ENCODE assay signal across 11 cellular contexts in the genomic region with DNA sequence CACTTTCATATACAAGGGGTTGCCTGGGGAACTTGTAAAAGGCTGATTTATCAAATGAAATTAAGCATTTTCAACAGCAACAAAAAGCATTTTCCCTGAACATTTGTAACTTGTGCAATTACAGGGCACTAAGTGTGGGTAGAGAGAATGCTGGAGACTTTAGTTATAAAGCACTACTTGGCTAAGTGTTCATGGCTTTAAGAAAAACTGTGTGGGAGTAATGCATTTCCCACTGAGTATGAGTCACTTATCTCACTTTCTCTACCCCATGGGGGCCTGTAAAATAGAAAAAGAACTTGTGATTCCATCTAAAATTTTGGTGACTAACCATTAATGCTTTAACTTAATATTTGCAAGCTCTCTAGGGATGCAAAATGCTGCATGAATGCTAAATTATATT.
DNase-seq lines count a peak whose midpoint lies in the region; ATAC-seq and TF ChIP-seq lines count a peak whose summit lies in the region.
"Had no signal": no experiment of that assay in that cellular context is flagged by ENCODE, and none has a peak within 500 bp of the region (broad histone marks: within the 10 kb centered on the region; RNA-seq: fewer than 3 reads in every experiment).

No MANE protein-coding gene starts in this region.

- TF ChIP-seq CTCF in A673 (conservative IDR thresholded peaks at IDR 0.05; ENCODE audit: low read depth, low read length) (no peak), fibroblast of mammary gland (conservative IDR thresholded peaks at IDR 0.05; ENCODE audit: control insufficient read depth, insufficient read depth, low read depth, low read length) (no peak), glutamatergic neuron (IDR thresholded peaks at IDR 0.05; ENCODE audit: partially characterized antibody, unreplicated experiment) (no peak)

- no peak overlapping the region for H3K4me3 ChIP-seq in A673 (ENCODE audit: low read depth, low read length, poor library complexity, severe bottlenecking)
- H3K4me3 ChIP-seq in fibroblast of mammary gland (ENCODE audit: control insufficient read depth, low read depth, low read length) = no peak overlapping the region
- H3K4me3 ChIP-seq: left ventricle myocardium inferior had no signal

- CTCF ChIA-PET in A673 (lab: Charles Lee) = no interaction called here

- DNase-seq in A673 (ENCODE audit: low spot score) (peak; percentile 95), fibroblast of mammary gland (ENCODE audit: low read depth) (peak; percentile 75), glutamatergic neuron (no peak), NCI-H2171 treated with DMSO at 0.1 percent for 48 hours (lab: John Stamatoyannopoulos, UW) (no peak), Right ventricle myocardium superior (no peak), DMS79 treated with DMSO at 0.1 percent for 48 hours (lab: John Stamatoyannopoulos, UW) (no peak)
- DNase-seq: activated CD4-positive, alpha-beta T cell treated with anti-CD3 and anti-CD28 coated beads, Interleukin-2, amount 50 U/mL, for 4 hours; left ventricle myocardium inferior; NCI-H2029 treated with DMSO at 0.1 percent for 48 hours had no signal

- ATAC-seq in GM19023 (IDR thresholded peaks at IDR 0.05; ENCODE audit: unreplicated experiment) (peak; percentile 53), HG03432 (IDR thresholded peaks at IDR 0.05; ENCODE audit: unreplicated experiment) (peak; percentile 66), Right ventricle myocardium superior (ENCODE audit: poor library complexity) (no peak)

- no peak overlapping the region for H3K4me3 Mint-ChIP-seq in glutamatergic neuron (ENCODE audit: unreplicated experiment)

- no peaks in the 10 kb centered on the region for H3K9me3 Mint-ChIP-seq in glutamatergic neuron (ENCODE audit: unreplicated experiment)

- intact Hi-C loops in A673 (cut with micrococcal nuclease; ENCODE audit: unreplicated experiment) (no loop called here), Right ventricle myocardium superior (cut with DNase I) (no loop called here)

- peaks cover 16% of the 10 kb centered on the region for H3K4me1 ChIP-seq in A673 (ENCODE audit: insufficient read depth, low read length, poor library complexity, severe bottlenecking)
- H3K4me1 ChIP-seq: left ventricle myocardium inferior had no signal

- no peaks in the 10 kb centered on the region for H3K36me3 Mint-ChIP-seq in glutamatergic neuron (ENCODE audit: unreplicated experiment)

- POLR2A ChIA-PET in A673 (lab: Charles Lee; ENCODE audit: low non-redundant PET) = no interaction called here

- no TSS peak for BruUV-seq in A673 (replicated peaks; lab: Mats Ljungman, UMichigan)

- H3K36me3 ChIP-seq in A673 (ENCODE audit: insufficient read depth, low read length, poor library complexity, severe bottlenecking) = no peaks in the 10 kb centered on the region
- H3K36me3 ChIP-seq: left ventricle myocardium inferior had no signal

- H3K27ac Mint-ChIP-seq in glutamatergic neuron (ENCODE audit: unreplicated experiment) = no peak overlapping the region

- H3K9me3 ChIP-seq in A673 (ENCODE audit: low read depth, low read length, poor library complexity, severe bottlenecking) = peaks cover 10% of the 10 kb centered on the region

- peaks cover 4% of the 10 kb centered on the region for H3K4me1 Mint-ChIP-seq in glutamatergic neuron (ENCODE audit: low read depth, unreplicated experiment)

- H3K27me3 Mint-ChIP-seq in glutamatergic neuron (ENCODE audit: unreplicated experiment) = no peaks in the 10 kb centered on the region

- no peak overlapping the region for H3K27ac ChIP-seq in A673 (ENCODE audit: low read depth, low read length, poor library complexity, severe bottlenecking)
- H3K27ac ChIP-seq: left ventricle myocardium inferior had no signal

- no peaks in the 10 kb centered on the region for H3K27me3 ChIP-seq in A673 (replicated peaks; ENCODE audit: insufficient read depth, low read depth, low read length, poor library complexity)

Comparison
In these comparisons a context has a peak if more than half of its experiments do, and no peak if none do; other contexts are left out.
1. DNase-seq: peak in A673 (single experiment) and fibroblast of mammary gland (single experiment); none in glutamatergic neuron (single experiment), NCI-H2171 treated with DMSO at 0.1 percent for 48 hours (single experiment), Right ventricle myocardium superior (single experiment) and DMS79 treated with DMSO at 0.1 percent for 48 hours (single experiment).